In the genomic region with DNA sequence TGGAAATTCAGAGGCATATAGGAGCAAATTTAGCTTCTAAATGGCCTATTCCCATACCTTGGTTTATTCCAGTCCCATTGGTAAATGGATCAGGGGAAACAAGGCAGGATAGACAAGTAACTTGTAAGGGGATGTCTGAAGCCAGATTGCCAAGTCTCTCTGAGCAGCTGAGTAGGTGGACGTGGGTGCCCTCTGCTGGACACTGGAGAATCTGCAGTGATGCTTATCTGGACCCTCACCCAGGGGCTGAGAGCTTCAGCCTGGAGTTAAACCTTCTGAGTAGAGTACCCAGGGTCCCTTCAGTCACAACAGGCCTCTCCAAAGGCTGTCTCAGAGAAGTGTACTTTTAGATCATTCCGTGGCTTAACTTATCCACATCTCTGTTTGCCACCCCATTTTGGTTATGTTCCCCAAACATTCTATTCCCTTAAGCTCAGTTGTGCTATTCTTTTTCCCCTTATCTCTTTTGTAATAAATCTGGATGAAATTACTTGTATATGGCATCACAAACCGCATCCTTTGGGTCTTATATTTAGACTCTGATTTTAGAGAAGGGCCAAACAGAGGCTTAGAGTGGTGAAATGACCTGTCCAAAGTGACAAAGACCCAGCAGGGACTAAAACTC, we compare ENCODE assay signal across 9 cellular contexts.
DNase-seq lines count a peak whose midpoint lies in the region; ATAC-seq and TF ChIP-seq lines count a peak whose summit lies in the region.
"Had no signal": no experiment of that assay in that cellular context is flagged by ENCODE, and none has a peak within 500 bp of the region (broad histone marks: within the 10 kb centered on the region; RNA-seq: fewer than 3 reads in every experiment).

No MANE protein-coding gene starts in this region.

- CTCF ChIA-PET in activated B cell treated with CpG ODN at 0.5 μM for 24 hours (lab: Charles Lee), result interaction anchor here (0.8 to 7.0 kb wide), 14 partner anchors 9 to 491 kb away, joined by 3 to 126 read pairs (median 4); no protein-coding TSS in a partner anchor

- no peak overlapping the region for H3K27ac Mint-ChIP-seq in activated B cell treated with CpG ODN at 0.5 μM for 24 hours

- no peak overlapping the region for H3K4me3 ChIP-seq in cardiac fibroblast (replicated peaks in 1 of 2; ENCODE audit: low read depth in 2 of 2, low read length in 2 of 2)
- H3K4me3 ChIP-seq: BLaER1 had no signal

- H3K4me3 Mint-ChIP-seq in activated B cell treated with CpG ODN at 0.5 μM for 24 hours, result no peak overlapping the region

- TF ChIP-seq CTCF in activated B cell treated with CpG ODN at 0.5 μM for 24 hours (IDR thresholded peaks at IDR 0.05) (peak; percentile 81), cardiac fibroblast (IDR thresholded peaks at IDR 0.05; ENCODE audit: low read depth, low read length) (peak; percentile 90)

- ATAC-seq in HG02763 (IDR thresholded peaks at IDR 0.05; ENCODE audit: unreplicated experiment), result peak; percentile 77
- ATAC-seq in activated B cell treated with CpG ODN at 0.5 μM for 24 hours (ENCODE audit: low read depth), result peak; percentile 47

- POLR2A ChIA-PET in activated B cell treated with CpG ODN at 0.5 μM for 24 hours (lab: Charles Lee), result interaction anchor here (1.1 kb wide), 1 partner anchor 318 kb away, joined by 3 read pairs; no protein-coding TSS in a partner anchor

- intact Hi-C loops in activated B cell treated with CpG ODN at 0.5 μM for 24 hours (cut with micrococcal nuclease), result loop anchor here (1.0 to 2.0 kb wide), 4 partner anchors 318 to 696 kb away; partner anchors contain the start of gene SLC36A1

- no peaks in the 10 kb centered on the region for H3K4me1 Mint-ChIP-seq in activated B cell treated with CpG ODN at 0.5 μM for 24 hours

- H3K27me3 Mint-ChIP-seq in activated B cell treated with CpG ODN at 0.5 μM for 24 hours, result peaks cover 2% of the 10 kb centered on the region

- DNase-seq in NCI-H1436 (lab: John Stamatoyannopoulos, UW), result peak; percentile 69
- no peak for DNase-seq in NCI-H1436 treated with DMSO at 0.1 percent for 48 hours (lab: John Stamatoyannopoulos, UW)
- peak; percentile 58 for DNase-seq in NCI-H2029 treated with DMSO at 0.1 percent for 48 hours (lab: John Stamatoyannopoulos, UW)
- DNase-seq in activated B cell treated with CpG ODN at 0.5 μM for 24 hours, result peak; percentile 36
- peak; percentile 70 to 75 for DNase-seq in cardiac fibroblast (ENCODE audit: low read depth in 2 of 2)
- DNase-seq in kidney tubule cell (ENCODE audit: low spot score), result peak; percentile 60
- peak; percentile 39 to 55 for DNase-seq in stimulated activated CD4-positive, alpha-beta T cell treated with anti-CD3 and anti-CD28 coated beads, Interleukin-4, amount 100 ng/mL, for 4 hours

- no peaks in the 10 kb centered on the region for H3K9me3 Mint-ChIP-seq in activated B cell treated with CpG ODN at 0.5 μM for 24 hours

- no peaks in the 10 kb centered on the region for H3K36me3 Mint-ChIP-seq in activated B cell treated with CpG ODN at 0.5 μM for 24 hours (ENCODE audit: low read depth)
